ENCODE assay signal across 18 cellular contexts in the genomic region with DNA sequence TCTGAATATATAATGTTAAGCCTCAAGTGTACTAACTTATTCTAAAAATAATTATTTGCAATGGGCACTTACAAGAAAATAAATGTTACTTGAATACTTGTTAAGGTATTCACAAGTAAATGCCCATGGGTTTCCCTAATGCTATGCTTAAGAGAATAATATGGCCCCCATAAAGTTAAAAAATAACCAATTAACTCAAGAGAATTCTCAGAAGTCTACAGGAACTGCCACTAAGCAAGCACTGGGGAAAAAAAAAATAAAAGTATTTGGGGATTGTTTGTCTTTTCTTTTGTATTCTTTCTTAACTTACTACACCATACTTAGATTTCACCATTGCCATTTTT. TPM values are rescaled to one million over a fixed set of nuclear protein-coding genes. Genes with fewer than 3 reads are reported as not detected.
"Had no signal": no experiment of that assay in that cellular context is flagged by ENCODE, and none has a peak within 500 bp of the region (broad histone marks: within the 10 kb centered on the region; RNA-seq: fewer than 3 reads in every experiment).

No MANE protein-coding gene starts in this region.

- H3K4me3 ChIP-seq: colonic mucosa, prostate gland, suprapubic skin, upper lobe of left lung had no signal

- H3K9me3 ChIP-seq: colonic mucosa, prostate gland, suprapubic skin had no signal

- ATAC-seq: activated CD8-positive, alpha-beta memory T cell treated with anti-CD3 and anti-CD28 coated beads, Interleukin-2, amount 10 ng/mL, durations not matched to agents 7 days and 5 days; activated T-cell treated with anti-CD3 and anti-CD28 coated beads, Interleukin-2, amount 50 U/mL, for 4 hours; stimulated activated naive CD8-positive, alpha-beta T cell treated with anti-CD3 and anti-CD28 coated beads, Interleukin-15, Interleukin-2, amounts not matched to agents 100 U/mL and 50 U/mL, for 24 hours had no signal

- H3K4me1 ChIP-seq: colonic mucosa, prostate gland, suprapubic skin, upper lobe of left lung had no signal

- H3K27ac Mint-ChIP-seq: activated CD8-positive, alpha-beta memory T cell treated with anti-CD3 and anti-CD28 coated beads, Interleukin-2, amount 10 ng/mL, durations not matched to agents 7 days and 5 days; activated naive CD8-positive, alpha-beta T cell treated with anti-CD3 and anti-CD28 coated beads, Interleukin-2, amount 10 ng/mL, durations not matched to agents 7 days and 5 days had no signal

- H3K36me3 Mint-ChIP-seq: activated CD8-positive, alpha-beta memory T cell treated with anti-CD3 and anti-CD28 coated beads, Interleukin-2, amount 10 ng/mL, durations not matched to agents 7 days and 5 days; activated naive CD8-positive, alpha-beta T cell treated with anti-CD3 and anti-CD28 coated beads, Interleukin-2, amount 10 ng/mL, durations not matched to agents 7 days and 5 days had no signal

- H3K4me1 Mint-ChIP-seq: activated CD8-positive, alpha-beta memory T cell treated with anti-CD3 and anti-CD28 coated beads, Interleukin-2, amount 10 ng/mL, durations not matched to agents 7 days and 5 days; activated naive CD8-positive, alpha-beta T cell treated with anti-CD3 and anti-CD28 coated beads, Interleukin-2, amount 10 ng/mL, durations not matched to agents 7 days and 5 days; naive B cell had no signal

- DNase-seq: activated CD4-positive, alpha-beta T cell treated with anti-CD3 and anti-CD28 coated beads for 1 hour; activated CD4-positive, alpha-beta T cell treated with anti-CD3 and anti-CD28 coated beads, Interleukin-2, amount 50 U/mL, for 48 hours; activated CD8-positive, alpha-beta memory T cell treated with anti-CD3 and anti-CD28 coated beads, Interleukin-2, amount 10 ng/mL, durations not matched to agents 7 days and 5 days; activated gamma-delta T cell treated with Interleukin-2 at 50 U/mL for 16 hours; activated naive CD8-positive, alpha-beta T cell treated with anti-CD3 and anti-CD28 coated beads, Interleukin-2, amount 10 ng/mL, durations not matched to agents 7 days and 5 days; activated T-cell treated with anti-CD3 and anti-CD28 coated beads, Interleukin-2, amount 50 U/mL, for 4 hours; anterior cingulate cortex; colonic mucosa; effector CD4-positive, alpha-beta T cell; midbrain; naive B cell; stimulated activated CD4-positive, alpha-beta T cell treated with anti-CD3 and anti-CD28 coated beads, Interleukin-4, amount 100 ng/mL, for 1 hour; stimulated activated CD8-positive, alpha-beta memory T cell treated with anti-CD3 and anti-CD28 coated beads, Interleukin-4, amount 100 ng/mL, for 48 hours; stimulated activated naive CD8-positive, alpha-beta T cell treated with anti-CD3 and anti-CD28 coated beads, Interleukin-15, Interleukin-2, amounts not matched to agents 100 U/mL and 50 U/mL, for 24 hours; T-helper 9 cell had no signal

- H3K27me3 ChIP-seq: colonic mucosa, suprapubic skin, upper lobe of left lung had no signal

- H3K36me3 ChIP-seq: colonic mucosa, prostate gland, suprapubic skin, upper lobe of left lung had no signal

- H3K4me3 Mint-ChIP-seq: activated CD8-positive, alpha-beta memory T cell treated with anti-CD3 and anti-CD28 coated beads, Interleukin-2, amount 10 ng/mL, durations not matched to agents 7 days and 5 days; activated naive CD8-positive, alpha-beta T cell treated with anti-CD3 and anti-CD28 coated beads, Interleukin-2, amount 10 ng/mL, durations not matched to agents 7 days and 5 days; activated T-cell treated with anti-CD3 and anti-CD28 coated beads, Interleukin-2, amount 50 U/mL, for 4 hours; naive B cell had no signal

- H3K27ac ChIP-seq: colonic mucosa, prostate gland, suprapubic skin, upper lobe of left lung had no signal

RNA-seq across cellular contexts. Expression of a gene that starts 44.8 kb away (rescaled TPM):
- total RNA-seq: activated CD8-positive, alpha-beta memory T cell treated with anti-CD3 and anti-CD28 coated beads, Interleukin-2, amount 10 ng/mL, durations not matched to agents 7 days and 5 days had no signal
